1 cellular context compared by ENCODE assay signal in the genomic region with DNA sequence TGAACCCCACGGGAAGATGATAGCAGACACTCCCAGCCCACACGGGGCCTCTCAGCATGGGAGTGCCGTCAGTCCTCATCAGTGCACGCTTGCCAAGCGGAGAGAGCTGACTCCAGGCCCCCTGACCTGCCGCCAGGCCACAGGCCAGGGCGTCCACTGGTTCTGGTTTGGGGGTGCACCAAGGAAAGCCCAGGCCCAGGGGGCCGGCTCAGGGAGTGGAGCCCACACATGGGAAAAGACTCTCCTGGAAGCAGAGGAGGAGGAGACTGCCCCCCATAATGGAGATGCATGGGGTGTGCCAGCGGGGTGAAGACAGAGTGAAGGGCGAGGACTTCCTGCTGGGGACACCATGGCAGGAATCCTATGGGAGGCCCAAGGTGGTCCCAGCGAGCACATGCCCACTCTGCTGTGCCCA.
TF ChIP-seq lines count a peak whose summit lies in the region.

No MANE protein-coding gene starts in this region.

TF ChIP-seq in K562, 482 proteins besides CTCF, POLR2A, EP300 and RAD21:
- TF ChIP-seq POLR2G (IDR thresholded peaks at IDR 0.05; ENCODE audit: low read depth, low read length) (0 out of 2 replicates have a peak, but pooled peaks have one; percentile 2), JUNB (CRISPR knock-in tag; conservative IDR thresholded peaks at IDR 0.05) (no peak)
